9 cellular contexts compared by ENCODE assay signal in the genomic region with DNA sequence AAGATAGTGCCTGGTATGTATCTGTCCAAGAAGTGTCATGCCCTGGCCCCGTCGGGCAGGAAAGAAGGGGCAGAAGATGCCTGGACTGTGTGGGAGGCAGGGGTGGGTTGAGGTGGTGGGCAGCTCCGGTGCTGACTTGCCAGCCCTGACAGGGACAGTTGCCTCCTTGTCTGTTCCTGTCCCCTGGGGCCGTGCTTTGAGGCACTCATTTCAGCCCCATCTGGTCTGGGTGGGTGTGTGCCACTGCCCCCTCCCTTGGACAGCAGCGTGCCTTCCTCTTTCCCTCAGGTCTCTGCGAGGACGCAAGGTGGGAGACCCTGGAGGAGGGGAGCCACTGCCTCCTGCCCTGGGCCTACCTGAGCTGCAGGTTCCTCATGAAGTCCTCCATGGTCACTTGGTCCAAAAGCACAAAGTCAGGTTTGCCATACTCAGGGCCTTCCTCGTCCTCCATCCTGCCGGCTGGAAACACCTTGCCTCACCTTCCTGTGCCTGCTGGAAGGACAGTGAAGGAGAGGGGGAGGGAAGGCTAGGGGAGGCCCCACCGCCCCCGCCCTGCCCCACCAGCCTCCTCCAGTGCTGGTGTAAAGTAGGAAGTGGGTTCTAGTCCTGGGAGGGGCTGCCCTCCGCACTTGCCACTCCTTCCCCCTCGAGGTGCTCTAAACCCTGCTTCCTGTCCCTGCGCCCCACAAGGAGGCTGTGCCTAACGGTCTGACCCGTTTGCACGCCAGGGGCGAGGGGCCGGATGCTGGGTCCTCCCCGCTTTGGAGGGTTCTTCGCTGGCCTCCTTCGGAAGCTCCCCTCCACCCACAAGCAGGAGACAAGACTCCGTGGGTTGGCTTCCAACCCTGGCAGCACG. TPM values are rescaled to one million over a fixed set of nuclear protein-coding genes. Genes with fewer than 3 reads are reported as not detected.
DNase-seq lines count a peak whose midpoint lies in the region; ATAC-seq, FAIRE-seq and TF ChIP-seq lines count a peak whose summit lies in the region.
"Had no signal": no experiment of that assay in that cellular context is flagged by ENCODE, and none has a peak within 500 bp of the region (broad histone marks: within the 10 kb centered on the region; RNA-seq: fewer than 3 reads in every experiment).

A gene (minus strand): TSS at position 505 of the 856 bp plus-strand sequence. CDS start 54 bp downstream, at position 451.

- no peak for TF ChIP-seq RAD21 in A549 (conservative IDR thresholded peaks at IDR 0.05 in 1 of 2, IDR thresholded peaks at IDR 0.05 in 1 of 2)

- FAIRE-seq in A549 (lab: Jason Lieb, UNC), result no peak
- FAIRE-seq: endothelial cell of umbilical vein had no signal

- 95% methylated on average over 22 of the region's 24 CpGs for WGBS in A549 (ENCODE audit: missing lambda C conversion rate)
- 73% methylated on average over 24 of the region's 24 CpGs for WGBS in esophagus muscularis mucosa

- ATAC-seq in A549 (no peak), GM19463 (IDR thresholded peaks at IDR 0.05; ENCODE audit: unreplicated experiment) (peak; percentile 60), HG03565 (IDR thresholded peaks at IDR 0.05; ENCODE audit: unreplicated experiment) (peak; percentile 47)

- H3K4me3 ChIP-seq in A549 (no peak within 1 kb of the TSS), esophagus muscularis mucosa (peak within 1 kb of the TSS; percentile 9 to 37 (median 22))

- H3K4me2 ChIP-seq in A549, result no peak within 1 kb of the TSS; the same call in 2 of the 3 replicates

- POLR2A ChIA-PET in A549 (lab: Yijun Ruan, JAX), result interaction anchor here (0.7 kb wide), 1 partner anchor 7 kb away, joined by 3 read pairs; no protein-coding TSS in a partner anchor

- no peak for TF ChIP-seq EP300 in A549 (IDR thresholded peaks at IDR 0.05)
- no peak for TF ChIP-seq EP300 in esophagus muscularis mucosa (IDR thresholded peaks at IDR 0.05)

- peaks cover 17 to 43% (median 29%) of the 10 kb centered on the region in 4 donors for H3K36me3 ChIP-seq in esophagus muscularis mucosa

- TF ChIP-seq POLR2A in A549 (IDR thresholded peaks at IDR 0.05; ENCODE audit: low read length) (no peak), esophagus muscularis mucosa (IDR thresholded peaks at IDR 0.05; ENCODE audit: low read depth) (no peak)

- intact Hi-C loops in esophagus muscularis mucosa (cut with DNase I), result no loop called here

- TF ChIP-seq CTCF in A549 (IDR thresholded peaks at IDR 0.05), result no peak
- TF ChIP-seq CTCF in esophagus muscularis mucosa (IDR thresholded peaks at IDR 0.05), result no peak

- H3K9me3 ChIP-seq in A549, result no peaks in the 10 kb centered on the region
- no peaks in the 10 kb centered on the region for H3K9me3 ChIP-seq in esophagus muscularis mucosa

- H3K27ac ChIP-seq in A549 (peak within 1 kb of the TSS; percentile 28 to 34; a peak in 2 of 6 replicates), esophagus muscularis mucosa (replicated peaks in 1 of 4) (peak within 1 kb of the TSS; percentile 31 to 72 (median 54))

- H3K27me3 ChIP-seq in esophagus muscularis mucosa, result no peaks in the 10 kb centered on the region

- no peak for DNase-seq in A549 (ENCODE audit: low read depth in 1 of 2, low spot score in 1 of 2)
- DNase-seq in activated CD4-positive, alpha-beta T cell treated with anti-CD3 and anti-CD28 coated beads, Interleukin-2, amount 50 U/mL, for 1 hour, result peak; percentile 71
- DNase-seq in esophagus muscularis mucosa (ENCODE audit: extremely low spot score), result no peak
- peak; percentile 56 to 65 for DNase-seq in stimulated activated CD4-positive, alpha-beta T cell treated with anti-CD3 and anti-CD28 coated beads, Interleukin-1b, Interleukin-23, amount 100 ng/mL, for 1 hour (ENCODE audit: low read depth in 2 of 2)
- no peak for DNase-seq in NCI-H187 treated with DMSO at 0.1 percent for 48 hours (lab: John Stamatoyannopoulos, UW)
- DNase-seq in NCI-H1694 treated with DMSO at 0.1 percent for 48 hours (lab: John Stamatoyannopoulos, UW), result no peak

- H3K4me1 ChIP-seq in A549 (peaks cover 21% of the 10 kb centered on the region; the same call in 2 of the 3 replicates), esophagus muscularis mucosa (peaks cover 15 to 48% (median 40%) of the 10 kb centered on the region in 4 donors)

- CTCF ChIA-PET in A549 (lab: Yijun Ruan, JAX), result interaction anchor here (0.6 kb wide), 1 partner anchor 23 kb away, joined by 3 read pairs; no protein-coding TSS in a partner anchor

TF ChIP-seq in A549, 52 proteins besides CTCF, POLR2A, EP300 and RAD21:
- no peak for TF ChIP-seq ZSCAN20 (CRISPR knock-in tag; IDR thresholded peaks at IDR 0.05)
- no peak for TF ChIP-seq ZNF302 (CRISPR knock-in tag; IDR thresholded peaks at IDR 0.05)
- no peak for TF ChIP-seq CBX8 (IDR thresholded peaks at IDR 0.05)
- TF ChIP-seq EHF (CRISPR knock-in tag; IDR thresholded peaks at IDR 0.05), result no peak
- TF ChIP-seq ESRRA (IDR thresholded peaks at IDR 0.05; ENCODE audit: borderline replicate concordance, low read length), result no peak
- no peak for TF ChIP-seq RNF2 (IDR thresholded peaks at IDR 0.05; ENCODE audit: borderline replicate concordance, low read depth)
- TF ChIP-seq, protein P1, sequence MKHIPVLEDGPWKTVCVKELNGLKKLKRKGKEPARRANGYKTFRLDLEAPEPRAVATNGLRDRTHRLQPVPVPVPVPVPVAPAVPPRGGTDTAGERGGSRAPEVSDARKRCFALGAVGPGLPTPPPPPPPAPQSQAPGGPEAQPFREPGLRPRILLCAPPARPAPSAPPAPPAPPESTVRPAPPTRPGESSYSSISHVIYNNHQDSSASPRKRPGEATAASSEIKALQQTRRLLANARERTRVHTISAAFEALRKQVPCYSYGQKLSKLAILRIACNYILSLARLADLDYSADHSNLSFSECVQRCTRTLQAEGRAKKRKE (CRISPR knock-in tag; IDR thresholded peaks at IDR 0.05; ENCODE audit: low read depth), result no peak
- no peak for TF ChIP-seq JUNB (IDR thresholded peaks at IDR 0.05)
- TF ChIP-seq, protein P2, sequence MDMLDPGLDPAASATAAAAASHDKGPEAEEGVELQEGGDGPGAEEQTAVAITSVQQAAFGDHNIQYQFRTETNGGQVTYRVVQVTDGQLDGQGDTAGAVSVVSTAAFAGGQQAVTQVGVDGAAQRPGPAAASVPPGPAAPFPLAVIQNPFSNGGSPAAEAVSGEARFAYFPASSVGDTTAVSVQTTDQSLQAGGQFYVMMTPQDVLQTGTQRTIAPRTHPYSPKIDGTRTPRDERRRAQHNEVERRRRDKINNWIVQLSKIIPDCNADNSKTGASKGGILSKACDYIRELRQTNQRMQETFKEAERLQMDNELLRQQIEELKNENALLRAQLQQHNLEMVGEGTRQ (IDR thresholded peaks at IDR 0.05), result no peak
- TF ChIP-seq, protein P3, sequence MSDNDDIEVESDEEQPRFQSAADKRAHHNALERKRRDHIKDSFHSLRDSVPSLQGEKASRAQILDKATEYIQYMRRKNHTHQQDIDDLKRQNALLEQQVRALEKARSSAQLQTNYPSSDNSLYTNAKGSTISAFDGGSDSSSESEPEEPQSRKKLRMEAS (IDR thresholded peaks at IDR 0.05), result no peak
- TF ChIP-seq, protein P4, sequence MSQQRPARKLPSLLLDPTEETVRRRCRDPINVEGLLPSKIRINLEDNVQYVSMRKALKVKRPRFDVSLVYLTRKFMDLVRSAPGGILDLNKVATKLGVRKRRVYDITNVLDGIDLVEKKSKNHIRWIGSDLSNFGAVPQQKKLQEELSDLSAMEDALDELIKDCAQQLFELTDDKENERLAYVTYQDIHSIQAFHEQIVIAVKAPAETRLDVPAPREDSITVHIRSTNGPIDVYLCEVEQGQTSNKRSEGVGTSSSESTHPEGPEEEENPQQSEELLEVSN (IDR thresholded peaks at IDR 0.05; ENCODE audit: borderline replicate concordance, low read depth), result no peak
- no peak for TF ChIP-seq RFX5 (IDR thresholded peaks at IDR 0.05)
- TF ChIP-seq CHD4 (IDR thresholded peaks at IDR 0.05; ENCODE audit: borderline replicate concordance), result no peak
- no peak for TF ChIP-seq JUN (IDR thresholded peaks at IDR 0.05)

RNA-seq across cellular contexts. Expression of the gene that starts here (rescaled TPM):
- polyA plus RNA-seq in A549 (2011; rRNA removed), result 0.03 TPM in 1 of 2 replicates, not detected in the other
- polyA plus RNA-seq in A549 (2012; cell fraction: cytosol; rRNA removed), result 0.05 and 0.09 TPM in 2 replicates
- polyA plus RNA-seq in A549 (2012; cell fraction: nucleus; rRNA removed), result 0.28 and 0.48 TPM in 2 replicates
- 0.04 to 0.12 TPM (median 0.06 TPM) in 3 replicates for polyA plus RNA-seq in A549 (2017; fragmentation: RNase III; extraction: RNeasy Plus Mini Kit Qiagen cat#74134 plus additional on column Dnase treatment)
- polyA minus RNA-seq in A549 (2011; rRNA and poly(A)+ RNA removed), result 0.33 and 0.73 TPM in 2 replicates
- total RNA-seq in esophagus muscularis mucosa, result 1 to 10 TPM in 3 of 4 donors, under 1 TPM in 1; 0.78 to 6.8 (median 3.1) TPM
- polyA plus RNA-seq: endothelial cell of umbilical vein had no signal

Comparison
In these comparisons a context has a peak if more than half of its experiments do, and no peak if none do; other contexts are left out.
1. ATAC-seq: peak in GM19463 (single experiment) and HG03565 (single experiment); none in A549 (0 of 2).
2. DNase-seq: peak in activated CD4-positive, alpha-beta T cell treated with anti-CD3 and anti-CD28 coated beads, Interleukin-2, amount 50 U/mL, for 1 hour (single experiment) and stimulated activated CD4-positive, alpha-beta T cell treated with anti-CD3 and anti-CD28 coated beads, Interleukin-1b, Interleukin-23, amount 100 ng/mL, for 1 hour (2 of 2); none in A549 (0 of 2), esophagus muscularis mucosa (single experiment), NCI-H187 treated with DMSO at 0.1 percent for 48 hours (single experiment) and NCI-H1694 treated with DMSO at 0.1 percent for 48 hours (single experiment).